In the genomic region with DNA sequence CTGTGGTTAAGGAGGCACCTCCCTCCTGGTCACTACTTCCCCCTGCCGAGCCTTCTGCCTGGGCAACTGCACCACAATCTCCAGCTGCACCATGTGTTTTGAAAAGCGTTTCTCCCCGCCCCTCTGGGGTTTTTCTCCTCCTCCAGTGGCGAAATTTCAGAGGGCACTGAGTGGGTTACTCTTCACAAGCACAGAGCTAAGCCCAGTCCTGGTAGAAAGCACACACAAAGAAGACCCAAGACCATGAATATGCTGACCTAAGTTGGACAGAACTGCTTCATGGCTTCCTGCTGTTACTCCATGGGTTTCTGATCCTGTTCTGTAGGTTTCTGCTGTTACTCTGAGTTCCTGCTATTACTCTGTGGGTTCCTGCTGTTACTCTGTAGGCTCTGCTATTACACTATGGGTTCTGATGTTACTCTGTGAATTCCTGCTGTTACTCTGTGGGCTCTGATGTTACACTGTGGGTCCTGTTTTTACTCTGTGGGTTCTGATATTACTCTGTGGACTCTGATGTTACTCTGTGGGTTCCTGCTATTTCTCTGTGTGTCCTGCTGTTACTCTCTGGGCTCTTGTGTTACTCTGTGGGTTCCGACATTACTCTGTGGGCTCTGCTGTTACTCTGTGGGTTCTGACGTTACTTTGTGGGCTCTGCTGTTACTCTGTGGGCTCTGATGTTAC, we compare ENCODE assay signal across 9 cellular contexts.
DNase-seq lines count a peak whose midpoint lies in the region; ATAC-seq, FAIRE-seq and TF ChIP-seq lines count a peak whose summit lies in the region.
"Had no signal": no experiment of that assay in that cellular context is flagged by ENCODE, and none has a peak within 500 bp of the region (broad histone marks: within the 10 kb centered on the region; RNA-seq: fewer than 3 reads in every experiment).

No MANE protein-coding gene starts in this region.

- no peak overlapping the region for H3K9ac ChIP-seq in keratinocyte (ENCODE audit: control insufficient read depth, extremely low read depth, insufficient read depth, low read length)

- H4K20me1 ChIP-seq in keratinocyte (ENCODE audit: control insufficient read depth, extremely low read depth, insufficient read depth, low read length), result no peaks in the 10 kb centered on the region

- H3K27ac ChIP-seq in keratinocyte (ENCODE audit: control insufficient read depth, insufficient read depth, low read length), result no peak overlapping the region
- H3K27ac ChIP-seq in aorta (ENCODE audit: low read depth in 1 of 2, low read length in 2 of 2), result no peak overlapping the region
- H3K27ac ChIP-seq: epithelial cell of prostate had no signal

- DNase-seq in GM06990 (ENCODE audit: extremely low read depth, insufficient read length) (peak; percentile 29), activated B cell treated with CpG ODN at 0.5 μM for 24 hours (no peak), keratinocyte (ENCODE audit: low read depth, low spot score) (no peak), aorta (peak in 1 of 2 donors; percentile 81), NCI-H524 treated with DMSO at 0.1 percent for 48 hours (lab: John Stamatoyannopoulos, UW) (no peak), NCI-H1092 (lab: John Stamatoyannopoulos, UW) (no peak)

- H3K9me3 ChIP-seq in keratinocyte (ENCODE audit: control insufficient read depth, low read depth, low read length) (no peaks in the 10 kb centered on the region), aorta (ENCODE audit: control insufficient read depth, low read length) (no peaks in the 10 kb centered on the region)

- H3K4me2 ChIP-seq in keratinocyte (ENCODE audit: control insufficient read depth, extremely low read depth, insufficient read depth, low read depth, low read length), result no peak overlapping the region

- H3K9me1 ChIP-seq in keratinocyte (ENCODE audit: control insufficient read depth, extremely low read depth, insufficient read depth, low read length), result no peaks in the 10 kb centered on the region

- dilution Hi-C loops in keratinocyte (cut with MboI; ENCODE audit: extremely low pct_ligation_motif_present, low sequenced_read_pairs), result no loop called here

- no peaks in the 10 kb centered on the region for H3K36me3 ChIP-seq in GM06990 (ENCODE audit: control insufficient read depth, insufficient read depth, low read length)
- no peaks in the 10 kb centered on the region for H3K36me3 ChIP-seq in keratinocyte (ENCODE audit: control insufficient read depth in 2 of 2, extremely low read depth in 1 of 2, insufficient read depth in 2 of 2, low read length in 2 of 2)
- H3K36me3 ChIP-seq in aorta (ENCODE audit: control insufficient read depth in 1 of 2, insufficient read depth in 2 of 2, low read length in 1 of 2), result no peaks in the 10 kb centered on the region

- peak overlapping the region; percentile 69 for H3K4me3 Mint-ChIP-seq in activated B cell treated with CpG ODN at 0.5 μM for 24 hours

- H3K4me1 Mint-ChIP-seq in activated B cell treated with CpG ODN at 0.5 μM for 24 hours, result peaks cover 42% of the 10 kb centered on the region

- FAIRE-seq in keratinocyte (lab: Jason Lieb, UNC), result no peak

- H2AFZ ChIP-seq in keratinocyte (ENCODE audit: control insufficient read depth, low read length), result peak overlapping the region; percentile 10

- H3K36me3 Mint-ChIP-seq in activated B cell treated with CpG ODN at 0.5 μM for 24 hours (ENCODE audit: low read depth), result peaks cover 3% of the 10 kb centered on the region

- H3K27me3 Mint-ChIP-seq in activated B cell treated with CpG ODN at 0.5 μM for 24 hours, result no peaks in the 10 kb centered on the region

- ATAC-seq in HG03196 (IDR thresholded peaks at IDR 0.05; ENCODE audit: unreplicated experiment), result peak; percentile 29
- peak; percentile 7 for ATAC-seq in activated B cell treated with CpG ODN at 0.5 μM for 24 hours (ENCODE audit: low read depth)
- ATAC-seq in aorta (ENCODE audit: low FRiP score), result peak; percentile 9
- ATAC-seq in HG02840 (IDR thresholded peaks at IDR 0.05; ENCODE audit: low FRiP score, unreplicated experiment), result no peak

- H3K27ac Mint-ChIP-seq in activated B cell treated with CpG ODN at 0.5 μM for 24 hours, result peak overlapping the region; percentile 75

- CTCF ChIA-PET in activated B cell treated with CpG ODN at 0.5 μM for 24 hours (lab: Charles Lee), result interaction anchor here (1.0 kb wide), 1 partner anchor 135 kb away, joined by 3 read pairs; no protein-coding TSS in a partner anchor

- no peaks in the 10 kb centered on the region for H3K9me3 Mint-ChIP-seq in activated B cell treated with CpG ODN at 0.5 μM for 24 hours

- H3K79me2 ChIP-seq in keratinocyte (ENCODE audit: control insufficient read depth, insufficient read depth, low read length), result no peaks in the 10 kb centered on the region

- POLR2A ChIA-PET in activated B cell treated with CpG ODN at 0.5 μM for 24 hours (lab: Charles Lee), result no interaction called here

- peak overlapping the region; percentile 7 for H3K4me3 ChIP-seq in GM06990 (replicated peaks; ENCODE audit: low read depth, low read length)
- no peak overlapping the region for H3K4me3 ChIP-seq in keratinocyte (ENCODE audit: control insufficient read depth in 2 of 3, extremely low read depth in 1 of 3, insufficient read depth in 2 of 3, low read depth in 1 of 3, low read length in 3 of 3)
- H3K4me3 ChIP-seq in aorta (ENCODE audit: low read length in 2 of 2), result no peak overlapping the region

- TF ChIP-seq CTCF in GM06990 (IDR thresholded peaks at IDR 0.05; ENCODE audit: insufficient read depth, low read length, poor library complexity, severe bottlenecking) (peak; percentile 8), activated B cell treated with CpG ODN at 0.5 μM for 24 hours (IDR thresholded peaks at IDR 0.05) (no peak), keratinocyte (optimal IDR thresholded peaks at IDR 0.05 in 1 of 3, IDR thresholded peaks at IDR 0.05 in 1 of 3, conservative IDR thresholded peaks at IDR 0.05 in 1 of 3; ENCODE audit: extremely low read depth in 1 of 3, insufficient read depth in 2 of 3, low read length in 3 of 3) (no peak)

- H3K27me3 ChIP-seq in GM06990 (replicated peaks; ENCODE audit: control insufficient read depth, insufficient read depth, low read length) (no peaks in the 10 kb centered on the region), keratinocyte (ENCODE audit: control insufficient read depth, extremely low read depth, insufficient read depth, low read length) (no peaks in the 10 kb centered on the region), aorta (ENCODE audit: control insufficient read depth in 1 of 2, insufficient read depth in 2 of 2, low read length in 1 of 2) (no peaks in the 10 kb centered on the region)

- WGBS in aorta, 2 donors, result 47 to 56% methylated on average over 6 of the region's 6 CpGs

- H3K4me1 ChIP-seq in keratinocyte (ENCODE audit: control insufficient read depth, extremely low read depth, insufficient read depth, low read length) (peaks cover 7% of the 10 kb centered on the region), aorta (ENCODE audit: control insufficient read depth in 1 of 2, insufficient read depth in 2 of 2, low read length in 2 of 2) (no peaks in the 10 kb centered on the region)

- intact Hi-C loops in activated B cell treated with CpG ODN at 0.5 μM for 24 hours (cut with micrococcal nuclease), result loop anchor here (5.0 kb wide), 3 partner anchors 119 to 204 kb away; no protein-coding TSS in a partner anchor
- intact Hi-C loops in aorta (cut with DNase I), result no loop called here
